Comparison of ENCODE assay signal across 24 cellular contexts in genomic region chr1:2335721-2336475, GRCh38. TPM values are rescaled to one million over a fixed set of nuclear protein-coding genes. Genes with fewer than 3 reads are reported as not detected.
DNase-seq lines count a peak whose midpoint lies in the region; ATAC-seq and TF ChIP-seq lines count a peak whose summit lies in the region.
"Had no signal": no experiment of that assay in that cellular context is flagged by ENCODE, and none has a peak within 500 bp of the region (broad histone marks: within the 10 kb centered on the region; RNA-seq: fewer than 3 reads in every experiment).

No MANE protein-coding gene starts in this region.

- H3K27me3 Mint-ChIP-seq in mesothelial cell of epicardium (ENCODE audit: low read depth): no peaks in the 10 kb centered on the region
- H3K27me3 Mint-ChIP-seq: activated CD4-positive, alpha-beta T cell treated with anti-CD3 and anti-CD28 coated beads, Interleukin-2, amount 10 ng/mL, durations not matched to agents 7 days and 5 days; B cell had no signal

- no peak overlapping the region for H2AFZ ChIP-seq in SK-N-SH (ENCODE audit: low read depth)

- H3K4me1 ChIP-seq in BE2C (no peaks in the 10 kb centered on the region), SK-N-SH (ENCODE audit: control insufficient read depth in 1 of 2, insufficient read depth in 2 of 2, low read depth in 1 of 2, low read length in 1 of 2) (peaks cover 0 to 3% of the 10 kb centered on the region in 2 experiments; a peak in 1 of 4 replicates)

- H3K9ac ChIP-seq in SK-N-SH: no peak overlapping the region
- H3K9ac ChIP-seq: KMS-11 had no signal

- no peaks in the 10 kb centered on the region for H3K79me2 ChIP-seq in SK-N-SH (ENCODE audit: insufficient read depth)

- 75% methylated on average over 17 of the region's 36 CpGs for WGBS in SK-N-SH (ENCODE audit: low lambda C conversion rate)

- POLR2A ChIA-PET in SK-N-SH (lab: Yijun Ruan, JAX): no interaction called here

- H3K36me3 ChIP-seq in BE2C (no peaks in the 10 kb centered on the region), SK-N-SH (replicated peaks in 1 of 2; ENCODE audit: control insufficient read depth in 1 of 2, insufficient read depth in 2 of 2, low read length in 1 of 2) (no peaks in the 10 kb centered on the region)
- H3K36me3 ChIP-seq: left lung had no signal

- H3K4me3 ChIP-seq in BE2C (ENCODE audit: low read depth, low read length) (no peak overlapping the region), SK-N-SH (ENCODE audit: low read depth in 2 of 2, low read length in 1 of 2) (no peak overlapping the region)
- H3K4me3 ChIP-seq: left lung, skin epidermis had no signal

- no peak for TF ChIP-seq EP300 in SK-N-SH (IDR thresholded peaks at IDR 0.05; ENCODE audit: borderline replicate concordance in 1 of 2, low read depth in 1 of 2, low read length in 1 of 2)

- H4K20me1 ChIP-seq in SK-N-SH (ENCODE audit: insufficient read depth): no peaks in the 10 kb centered on the region

- no peak for TF ChIP-seq CTCF in BE2C (IDR thresholded peaks at IDR 0.05; ENCODE audit: low read depth, low read length)
- TF ChIP-seq CTCF in mesothelial cell of epicardium (IDR thresholded peaks at IDR 0.05; ENCODE audit: unreplicated experiment): no peak
- no peak for TF ChIP-seq CTCF in SK-N-SH (IDR thresholded peaks at IDR 0.05)

- no peaks in the 10 kb centered on the region for H3F3A ChIP-seq in SK-N-SH (replicated peaks; ENCODE audit: insufficient read depth)

- H3K27ac Mint-ChIP-seq in mesothelial cell of epicardium: peak overlapping the region; percentile 76
- H3K27ac Mint-ChIP-seq: activated CD4-positive, alpha-beta T cell treated with anti-CD3 and anti-CD28 coated beads, Interleukin-2, amount 10 ng/mL, durations not matched to agents 7 days and 5 days; B cell; naive B cell had no signal

- H3K4me2 ChIP-seq in SK-N-SH: no peak overlapping the region
- H3K4me2 ChIP-seq: KMS-11 had no signal

- H3K9me3 Mint-ChIP-seq in mesothelial cell of epicardium: no peaks in the 10 kb centered on the region
- H3K9me3 Mint-ChIP-seq: activated CD4-positive, alpha-beta T cell treated with anti-CD3 and anti-CD28 coated beads, Interleukin-2, amount 10 ng/mL, durations not matched to agents 7 days and 5 days; activated T-cell treated with anti-CD3 and anti-CD28 coated beads, Interleukin-2, amount 50 U/mL, for 4 hours; naive B cell had no signal

- no peak for TF ChIP-seq RAD21 in SK-N-SH (IDR thresholded peaks at IDR 0.05; ENCODE audit: low read length)

- CTCF ChIA-PET in SK-N-SH (lab: Yijun Ruan, JAX): interaction anchor here (2.6 kb wide), 1 partner anchor 141 kb away, joined by 11 read pairs; the partner anchor contains the start of gene FAAP20

- H3K27ac ChIP-seq in SK-N-SH (ENCODE audit: low read depth in 2 of 2, low read length in 1 of 2): no peak overlapping the region; a peak in 1 of 4 replicates
- H3K27ac ChIP-seq: KMS-11, left lung, skin epidermis, VCaP had no signal

- peaks cover 36% of the 10 kb centered on the region for H3K4me1 Mint-ChIP-seq in mesothelial cell of epicardium
- H3K4me1 Mint-ChIP-seq: activated CD4-positive, alpha-beta T cell treated with anti-CD3 and anti-CD28 coated beads, Interleukin-2, amount 10 ng/mL, durations not matched to agents 7 days and 5 days; B cell had no signal

- DNase-seq in BE2C (peak; percentile 28), DMS79 treated with DMSO at 0.1 percent for 48 hours (lab: John Stamatoyannopoulos, UW) (peak; percentile 84), NCI-H526 treated with DMSO at 0.1 percent for 48 hours (lab: John Stamatoyannopoulos, UW) (peak; percentile 7), mesothelial cell of epicardium (ENCODE audit: low spot score in 2 of 2, unreplicated experiment in 2 of 2) (no peak), SW 1271 (lab: John Stamatoyannopoulos, UW) (no peak), SK-N-SH (no peak)
- DNase-seq: activated CD4-positive, alpha-beta T cell treated with anti-CD3 and anti-CD28 coated beads, Interleukin-2, amount 10 ng/mL, durations not matched to agents 7 days and 5 days; activated naive CD4-positive, alpha-beta T cell; activated T-cell treated with anti-CD3 and anti-CD28 coated beads, Interleukin-2, amount 50 U/mL, for 4 hours; Caco-2; HCEC 1CT; left lung; naive B cell; NCI-H187; NCI-H2227 treated with DMSO at 0.1 percent for 48 hours; NCI-H82; nucleus accumbens; stimulated activated naive CD8-positive, alpha-beta T cell treated with anti-CD3 and anti-CD28 coated beads, Interleukin-15, Interleukin-2, amounts not matched to agents 100 U/mL and 50 U/mL, for 24 hours; T-helper 9 cell had no signal

- ATAC-seq in HG02678 (IDR thresholded peaks at IDR 0.05; ENCODE audit: unreplicated experiment): no peak
- ATAC-seq: activated T-cell treated with anti-CD3 and anti-CD28 coated beads, Interleukin-2, amount 50 U/mL, for 4 hours; left lung had no signal

- H3K9me3 ChIP-seq in BE2C (no peaks in the 10 kb centered on the region), SK-N-SH (no peaks in the 10 kb centered on the region)
- H3K9me3 ChIP-seq: Caco-2, left lung had no signal

- H3K27me3 ChIP-seq in BE2C (no peaks in the 10 kb centered on the region), SK-N-SH (ENCODE audit: insufficient read depth) (no peaks in the 10 kb centered on the region)

- H3K9me2 ChIP-seq in SK-N-SH: no peaks in the 10 kb centered on the region

- no peak overlapping the region for H3K4me3 Mint-ChIP-seq in mesothelial cell of epicardium
- H3K4me3 Mint-ChIP-seq: activated CD4-positive, alpha-beta T cell treated with anti-CD3 and anti-CD28 coated beads, Interleukin-2, amount 10 ng/mL, durations not matched to agents 7 days and 5 days; activated T-cell treated with anti-CD3 and anti-CD28 coated beads, Interleukin-2, amount 50 U/mL, for 4 hours; B cell; naive B cell had no signal

- H3K36me3 Mint-ChIP-seq in mesothelial cell of epicardium: no peaks in the 10 kb centered on the region
- H3K36me3 Mint-ChIP-seq: naive B cell had no signal

TF ChIP-seq in SK-N-SH, 30 proteins besides CTCF, POLR2A, EP300 and RAD21 (continues in another document):
- TF ChIP-seq GATA2 (CRISPR knock-in tag; IDR thresholded peaks at IDR 0.05) (no peak), NRF1 (IDR thresholded peaks at IDR 0.05; ENCODE audit: low read depth, low read length) (no peak), TCF12 (IDR thresholded peaks at IDR 0.05) (no peak), MAX (IDR thresholded peaks at IDR 0.05; ENCODE audit: low read depth) (no peak), POLR2AphosphoS5 (IDR thresholded peaks at IDR 0.05; ENCODE audit: low read depth, low read length) (no peak), JUND (IDR thresholded peaks at IDR 0.05) (no peak), RCOR1 (IDR thresholded peaks at IDR 0.05; ENCODE audit: low read length) (no peak), IRF3 (IDR thresholded peaks at IDR 0.05; ENCODE audit: low read depth, low read length) (no peak), MXI1 (IDR thresholded peaks at IDR 0.05; ENCODE audit: low read depth, low read length) (no peak), NFIC (IDR thresholded peaks at IDR 0.05; ENCODE audit: borderline replicate concordance) (no peak), ELF1 (IDR thresholded peaks at IDR 0.05) (no peak), RXRA (IDR thresholded peaks at IDR 0.05; ENCODE audit: borderline replicate concordance, low read depth) (no peak), GABPA (IDR thresholded peaks at IDR 0.05; ENCODE audit: low read depth) (no peak), PBX3 (IDR thresholded peaks at IDR 0.05) (no peak), YY1 (IDR thresholded peaks at IDR 0.05; ENCODE audit: low read depth) (no peak), USF1 (IDR thresholded peaks at IDR 0.05; ENCODE audit: borderline replicate concordance, low read depth) (no peak), FOXM1 (IDR thresholded peaks at IDR 0.05; ENCODE audit: low read depth) (no peak)

RNA-seq across cellular contexts. Expression of gene MORN1, which starts 55.5 kb away (rescaled TPM):
- 4.4 TPM for polyA plus RNA-seq in BE2C (2012; ENCODE audit: insufficient read depth, insufficient read length, low read depth)
- 21.6 to 25.0 TPM (median 24.3 TPM) in 3 replicates for total RNA-seq in mesothelial cell of epicardium
- polyA plus RNA-seq in SK-N-SH (2012; rRNA removed): 13.7 and 16.3 TPM in 2 replicates
- polyA plus RNA-seq in SK-N-SH (2012; cell fraction: cytosol; rRNA removed): 9.6 and 10.3 TPM in 2 replicates
- 35.5 and 38.1 TPM in 2 replicates for polyA plus RNA-seq in SK-N-SH (2012; cell fraction: nucleus; rRNA removed)

RNA-seq across cellular contexts. Expression of gene RER1, which starts 55.7 kb away (rescaled TPM):
- polyA plus RNA-seq in BE2C (2012; ENCODE audit: insufficient read depth, insufficient read length, low read depth): 113 TPM
- total RNA-seq in mesothelial cell of epicardium: 94.5 to 103 TPM (median 95.1 TPM) in 3 replicates
- 181 and 189 TPM in 2 replicates for polyA plus RNA-seq in SK-N-SH (2012; rRNA removed)
- 176 and 236 TPM in 2 replicates for polyA plus RNA-seq in SK-N-SH (2012; cell fraction: cytosol; rRNA removed)
- 214 and 301 TPM in 2 replicates for polyA plus RNA-seq in SK-N-SH (2012; cell fraction: nucleus; rRNA removed)

Comparison
In these comparisons a context has a peak if more than half of its experiments do, and no peak if none do; other contexts are left out.
1. DNase-seq: peak in BE2C (single experiment), DMS79 treated with DMSO at 0.1 percent for 48 hours (single experiment) and NCI-H526 treated with DMSO at 0.1 percent for 48 hours (single experiment); none in mesothelial cell of epicardium (0 of 2), SW 1271 (0 of 2) and SK-N-SH (single experiment).